9 cellular contexts compared by ENCODE assay signal in the genomic region with DNA sequence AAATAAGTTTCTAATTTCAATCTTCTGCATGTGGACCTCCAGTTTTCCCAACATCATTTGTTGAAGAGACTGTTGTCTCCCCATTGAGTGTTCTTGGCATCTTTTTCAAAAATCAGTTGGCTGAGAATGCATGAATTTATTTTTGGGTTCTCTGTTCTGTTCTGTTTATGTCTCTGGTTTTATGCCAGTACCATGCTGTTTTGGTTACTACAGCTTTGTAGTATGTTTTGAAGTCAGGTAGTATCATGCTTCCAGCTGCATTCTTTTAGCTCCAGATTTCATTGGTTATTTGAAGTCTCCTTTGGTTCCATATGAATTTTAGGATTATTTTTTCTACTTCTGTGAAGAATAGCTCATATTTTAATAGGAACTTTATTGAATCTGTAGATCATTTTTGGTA. TPM values are rescaled to one million over a fixed set of nuclear protein-coding genes. Genes with fewer than 3 reads are reported as not detected.
"Had no signal": no experiment of that assay in that cellular context is flagged by ENCODE, and none has a peak within 500 bp of the region (broad histone marks: within the 10 kb centered on the region; RNA-seq: fewer than 3 reads in every experiment).

No MANE protein-coding gene starts in this region.

- ATAC-seq: GM12878 had no signal

- DNase-seq: GDM1, GF-D8 had no signal

- H3K4me3 ChIP-seq: GM12878 had no signal

- FAIRE-seq: G401.6, GM12878, GM12891, GM12892, GM18507, GM19239 had no signal

RNA-seq across cellular contexts. Expression of a gene that starts 21.2 kb away (rescaled TPM):
- total RNA-seq: G401 had no signal
- polyA plus RNA-seq: GM12878 had no signal
